ENCODE assay signal across 16 cellular contexts in the genomic region with DNA sequence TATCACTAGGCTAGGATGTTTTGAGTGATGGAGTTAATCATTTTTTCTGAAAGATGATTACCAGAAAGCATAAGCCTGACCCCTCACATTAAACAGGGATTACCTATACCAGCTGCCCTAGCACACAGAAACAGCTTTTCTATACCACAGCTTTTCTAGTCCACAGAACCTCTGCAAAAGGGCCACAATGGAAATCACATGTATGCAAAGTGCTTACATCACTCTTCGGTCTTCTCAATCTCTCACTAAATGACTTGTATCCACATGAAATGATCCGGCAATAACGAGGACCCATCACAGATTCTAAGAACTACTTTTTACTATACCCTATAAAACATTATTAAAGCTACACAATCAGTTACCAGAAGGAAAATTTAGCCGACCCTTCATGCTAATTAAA. TPM values are rescaled to one million over a fixed set of nuclear protein-coding genes. Genes with fewer than 3 reads are reported as not detected.
DNase-seq lines count a peak whose midpoint lies in the region; ATAC-seq, FAIRE-seq and TF ChIP-seq lines count a peak whose summit lies in the region.
"Had no signal": no experiment of that assay in that cellular context is flagged by ENCODE, and none has a peak within 500 bp of the region (broad histone marks: within the 10 kb centered on the region; RNA-seq: fewer than 3 reads in every experiment).

No MANE protein-coding gene starts in this region.

- CTCF ChIA-PET in GM12878 (lab: Yijun Ruan, JAX): interaction anchor here (0.6 to 3.5 kb wide), 11 partner anchors 17 to 660 kb away, joined by 3 to 30 read pairs (median 4); a partner anchor contains a TSS
- CTCF ChIA-PET in mammary epithelial cell (lab: Charles Lee; ENCODE audit: low non-redundant PET): interaction anchor here (0.8 kb wide), 1 partner anchor 38 kb away, joined by 20 read pairs; no protein-coding TSS in a partner anchor

- H3K36me3 ChIP-seq in OCI-LY3 (replicated peaks; ENCODE audit: low read depth, low read length): peaks cover 57% of the 10 kb centered on the region
- peaks cover 2 to 12% of the 10 kb centered on the region in 2 experiments for H3K36me3 ChIP-seq in GM12878 (ENCODE audit: control insufficient read depth in 2 of 2, insufficient read depth in 2 of 2, low read length in 1 of 2)
- H3K36me3 ChIP-seq in mammary epithelial cell (ENCODE audit: insufficient read depth, low read length): peaks cover 34% of the 10 kb centered on the region
- H3K36me3 ChIP-seq in SJCRH30: peaks cover 62% of the 10 kb centered on the region

- H3K9me3 ChIP-seq in OCI-LY3 (ENCODE audit: insufficient read depth, low read length): no peaks in the 10 kb centered on the region
- H3K9me3 ChIP-seq in GM12878 (replicated peaks; ENCODE audit: control insufficient read depth, insufficient read depth, low read length): no peaks in the 10 kb centered on the region
- H3K9me3 ChIP-seq in mammary epithelial cell (replicated peaks; ENCODE audit: insufficient read depth, low read length): no peaks in the 10 kb centered on the region
- H3K9me3 ChIP-seq in SJCRH30 (replicated peaks): no peaks in the 10 kb centered on the region

- TF ChIP-seq CTCF in OCI-LY3 (IDR thresholded peaks at IDR 0.05; ENCODE audit: low read depth, low read length) (no peak), GM12878 (IDR thresholded peaks at IDR 0.05 in 2 of 3, conservative IDR thresholded peaks at IDR 0.05 in 1 of 3; ENCODE audit: control insufficient read depth in 2 of 3, extremely low read depth in 1 of 3, insufficient read depth in 1 of 3, low read depth in 3 of 3, low read length in 3 of 3) (no peak), mammary epithelial cell (conservative IDR thresholded peaks at IDR 0.05 in 1 of 2, IDR thresholded peaks at IDR 0.05 in 1 of 2; ENCODE audit: extremely low read depth in 1 of 2, insufficient read depth in 1 of 2, low read depth in 1 of 2, low read length in 2 of 2) (no peak)

- DNase-seq in activated naive CD8-positive, alpha-beta T cell treated with anti-CD3 and anti-CD28 coated beads for 36 hours: no peak
- DNase-seq in GM12878 (ENCODE audit: low read depth, low spot score) (no peak), mammary epithelial cell (no peak), NOMO-1 treated with dmso at 0.1 percent for 144 hours (lab: John Stamatoyannopoulos, UW; ENCODE audit: unreplicated experiment) (no peak), SJCRH30 (no peak), NCI-H524 treated with DMSO at 0.1 percent for 48 hours (lab: John Stamatoyannopoulos, UW) (no peak)
- DNase-seq: GF-D8, NCI-H1092, NCI-H446 treated with DMSO at 0.1 percent for 48 hours, NCI-H774, SIG-M5 had no signal

- peak overlapping the region; percentile 94 for H3K4me3 Mint-ChIP-seq in activated naive CD8-positive, alpha-beta T cell
- H3K4me3 Mint-ChIP-seq in activated naive CD8-positive, alpha-beta T cell treated with anti-CD3 and anti-CD28 coated beads for 36 hours: no peak overlapping the region

- H4K20me1 ChIP-seq in OCI-LY3 (ENCODE audit: insufficient read depth, low read length) (peaks cover 5% of the 10 kb centered on the region; the same call in 1 of the 2 replicates), GM12878 (ENCODE audit: control insufficient read depth, insufficient read depth) (no peaks in the 10 kb centered on the region), mammary epithelial cell (ENCODE audit: insufficient read depth, low read length) (no peaks in the 10 kb centered on the region)

- peak overlapping the region; percentile 33 for H3K27ac ChIP-seq in OCI-LY3 (ENCODE audit: low read length)
- no peak overlapping the region; the same call in 1 of the 2 replicates for H3K27ac ChIP-seq in GM12878 (ENCODE audit: control insufficient read depth, insufficient read depth)
- H3K27ac ChIP-seq in mammary epithelial cell (ENCODE audit: insufficient read depth, low read depth, low read length): no peak overlapping the region
- no peak overlapping the region for H3K27ac ChIP-seq in SJCRH30
- H3K27ac ChIP-seq: HL-60 had no signal

- no peak for TF ChIP-seq RAD21 in GM12878 (IDR thresholded peaks at IDR 0.05; ENCODE audit: insufficient read depth, low read depth, low read length)

- ATAC-seq in GM12878: peak; percentile 67
- ATAC-seq: GM23338 had no signal

- peaks cover 2% of the 10 kb centered on the region for H3K27me3 Mint-ChIP-seq in activated naive CD8-positive, alpha-beta T cell
- H3K27me3 Mint-ChIP-seq in activated naive CD8-positive, alpha-beta T cell treated with anti-CD3 and anti-CD28 coated beads for 36 hours: peaks cover 8% of the 10 kb centered on the region

- TF ChIP-seq POLR2A in GM12878 (IDR thresholded peaks at IDR 0.05; ENCODE audit: low read depth, low read length): no peak

- H3K4me1 ChIP-seq in OCI-LY3 (ENCODE audit: low read length) (peaks cover 38% of the 10 kb centered on the region), GM12878 (ENCODE audit: control insufficient read depth, insufficient read depth, low read length) (peaks cover 4% of the 10 kb centered on the region), mammary epithelial cell (ENCODE audit: insufficient read depth, low read length) (peaks cover 10% of the 10 kb centered on the region), SJCRH30 (peaks cover 8% of the 10 kb centered on the region)

- no peak for TF ChIP-seq EP300 in GM12878 (IDR thresholded peaks at IDR 0.05; ENCODE audit: borderline replicate concordance in 1 of 2, control insufficient read depth in 1 of 2, low read depth in 2 of 2, low read length in 2 of 2)

- intact Hi-C loops in GM12878 (cut with micrococcal nuclease; ENCODE audit: unreplicated experiment) (loop anchor here (2.0 to 10.0 kb wide), 3 partner anchors 47 to 171 kb away; a partner anchor contains a TSS), mammary epithelial cell (cut with micrococcal nuclease) (loop anchor here (5.0 kb wide), 2 partner anchors 42 to 57 kb away; no protein-coding TSS in a partner anchor)

- H3K9ac ChIP-seq in OCI-LY3 (ENCODE audit: low read length) (no peak overlapping the region), GM12878 (ENCODE audit: control insufficient read depth, insufficient read depth, low read length) (no peak overlapping the region), mammary epithelial cell (ENCODE audit: insufficient read depth, low read length) (no peak overlapping the region)

- H2AFZ ChIP-seq in OCI-LY3 (ENCODE audit: low read depth, low read length) (no peak overlapping the region), GM12878 (ENCODE audit: control insufficient read depth, low read depth, low read length) (no peak overlapping the region), mammary epithelial cell (ENCODE audit: low read depth, low read length) (no peak overlapping the region)
- H2AFZ ChIP-seq: GM23338 had no signal

- H3K4me3 ChIP-seq in OCI-LY3 (ENCODE audit: low read length) (no peak overlapping the region), GM12878 (peak overlapping the region; percentile 14), mammary epithelial cell (replicated peaks in 1 of 3; ENCODE audit: insufficient read depth in 1 of 3, low read depth in 2 of 3, low read length in 3 of 3) (no peak overlapping the region), SJCRH30 (no peak overlapping the region)

- H3K27me3 ChIP-seq in OCI-LY3 (ENCODE audit: low read depth, low read length): no peaks in the 10 kb centered on the region
- H3K27me3 ChIP-seq in GM12878 (replicated peaks in 1 of 2; ENCODE audit: control insufficient read depth in 2 of 2, insufficient read depth in 2 of 2, low read length in 1 of 2): no peaks in the 10 kb centered on the region
- no peaks in the 10 kb centered on the region for H3K27me3 ChIP-seq in mammary epithelial cell (ENCODE audit: insufficient read depth, low read length)
- H3K27me3 ChIP-seq in SJCRH30: peaks cover 11% of the 10 kb centered on the region; the same call in 1 of the 2 replicates

- peak overlapping the region; percentile 96; the same call in 1 of the 2 replicates for H3K4me2 ChIP-seq in OCI-LY3 (ENCODE audit: low read length)
- peak overlapping the region; percentile 69 for H3K4me2 ChIP-seq in GM12878 (ENCODE audit: control insufficient read depth, insufficient read depth)
- no peak overlapping the region for H3K4me2 ChIP-seq in mammary epithelial cell (ENCODE audit: insufficient read depth, low read depth, low read length)
- H3K4me2 ChIP-seq: GM23338 had no signal

- in situ Hi-C loops in GM12878 (cut with MboI) (no loop called here), mammary epithelial cell (cut with MboI; ENCODE audit: low sequenced_read_pairs in 2 of 2) (no loop called here)

- RAD21 ChIA-PET in GM12878 (lab: Charles Lee; ENCODE audit: unreplicated experiment): interaction anchor here (0.7 to 5.0 kb wide), 10 partner anchors 13 to 172 kb away, joined by 3 to 34 read pairs (median 4); a partner anchor contains a TSS

- SMC1A ChIA-PET in GM12878 (lab: Charles Lee; ENCODE audit: uncharacterized antibody, unreplicated experiment): interaction anchor here (0.8 to 5.3 kb wide), 9 partner anchors 11 to 174 kb away, joined by 3 to 35 read pairs (median 8); a partner anchor contains a TSS

- dilution Hi-C loops in mammary epithelial cell (cut with HindIII; ENCODE audit: low sequenced_read_pairs): no loop called here

- no peak for FAIRE-seq in GM12878 (lab: Jason Lieb, UNC)
- FAIRE-seq: D721Med had no signal

- POLR2A ChIA-PET in GM12878 (lab: Charles Lee): interaction anchor here (0.9 to 2.4 kb wide), 3 partner anchors 15 to 48 kb away, joined by 3 to 9 read pairs (median 5); no protein-coding TSS in a partner anchor

- H3K79me2 ChIP-seq in OCI-LY3 (ENCODE audit: low read length) (peaks cover 71% of the 10 kb centered on the region), GM12878 (ENCODE audit: control insufficient read depth, insufficient read depth, low read length) (peaks cover 34% of the 10 kb centered on the region), mammary epithelial cell (ENCODE audit: insufficient read depth, low read length) (peaks cover 70% of the 10 kb centered on the region)

- H3K4me1 Mint-ChIP-seq in activated naive CD8-positive, alpha-beta T cell (ENCODE audit: low read depth): peaks cover 64% of the 10 kb centered on the region
- peaks cover 54% of the 10 kb centered on the region for H3K4me1 Mint-ChIP-seq in activated naive CD8-positive, alpha-beta T cell treated with anti-CD3 and anti-CD28 coated beads for 36 hours

- BruUV-seq in GM12878 (replicated peaks; lab: Mats Ljungman, UMichigan) (TSS peak; percentile 47), mammary epithelial cell (replicated peaks; lab: Mats Ljungman, UMichigan) (no TSS peak)

- H3K27ac Mint-ChIP-seq in activated naive CD8-positive, alpha-beta T cell: no peak overlapping the region
- H3K27ac Mint-ChIP-seq in activated naive CD8-positive, alpha-beta T cell treated with anti-CD3 and anti-CD28 coated beads for 36 hours: no peak overlapping the region
- H3K27ac Mint-ChIP-seq: GM23338 had no signal

- H3K36me3 Mint-ChIP-seq in activated naive CD8-positive, alpha-beta T cell: peaks cover 13% of the 10 kb centered on the region
- peaks cover 50% of the 10 kb centered on the region for H3K36me3 Mint-ChIP-seq in activated naive CD8-positive, alpha-beta T cell treated with anti-CD3 and anti-CD28 coated beads for 36 hours

- H3K9me3 Mint-ChIP-seq in activated naive CD8-positive, alpha-beta T cell (ENCODE audit: low read depth): no peaks in the 10 kb centered on the region
- no peaks in the 10 kb centered on the region for H3K9me3 Mint-ChIP-seq in activated naive CD8-positive, alpha-beta T cell treated with anti-CD3 and anti-CD28 coated beads for 36 hours
- H3K9me3 Mint-ChIP-seq: GM23338 had no signal

- 13% methylated on average over 4 of the region's 4 CpGs for WGBS in GM12878 (ENCODE audit: insufficient coverage, insufficient replicate concordance, low lambda C conversion rate, missing lambda C conversion rate)
- 93% methylated on average over 4 of the region's 4 CpGs for WGBS in mammary epithelial cell (ENCODE audit: low coverage, missing lambda C conversion rate)

RNA-seq across cellular contexts. Expression of a gene that starts 2.6 kb away (rescaled TPM):
- 100 to 1,000 TPM; 113 to 114 TPM for total RNA-seq in activated naive CD8-positive, alpha-beta T cell treated with anti-CD3 and anti-CD28 coated beads for 36 hours
- 36.7 and 37.3 TPM in 2 replicates for total RNA-seq in GM12878 (2013; cell fraction: nucleolus; rRNA removed)
- total RNA-seq in GM12878 (2014; rRNA removed) (15.7 and 18.0 TPM in 2 replicates), GM12878 (2014; rRNA removed; fragmentation: Illumina TruSeq; extraction: Trizol) (40.3 and 41.5 TPM in 2 replicates), GM12878 (2021) (74.4 and 79.1 TPM in 2 replicates), mammary epithelial cell (10 to 100 TPM; 29.3 to 79.7 TPM)
- 39.6 TPM for polyA plus RNA-seq in GM12878 (2011; ENCODE audit: low read depth)
- polyA plus RNA-seq in GM12878 (2011; rRNA removed) (48.6 and 52.2 TPM in 2 replicates), GM12878 (2014; fragmentation: Illumina TruSeq; extraction: Trizol) (62.4 and 69.2 TPM in 2 replicates), GM12878 (2014; fragmentation: Nextera tagmentation; extraction: Ambion mirVana) (10 to 100 TPM; 17.4 to 18.0 TPM), GM12878 (2014; rRNA removed) (28.9 and 29.6 TPM in 2 replicates), GM12878 (2016; fragmentation: Nextera tagmentation; extraction: Ambion mirVana) (10 to 100 TPM; 27.9 to 29.9 TPM), mammary epithelial cell (41.3 TPM)
- 33.2 and 51.6 TPM in 2 replicates for polyA plus RNA-seq in GM12878 (2011; cell fraction: cytosol; rRNA removed)
- polyA plus RNA-seq in GM12878 (2011; cell fraction: nucleus; rRNA removed): 35.7 and 38.7 TPM in 2 replicates
- polyA plus RNA-seq in GM12878 (2012): 51.1 and 54.3 TPM in 2 replicates
- 82.8 and 119 TPM in 2 replicates for polyA minus RNA-seq in GM12878 (2011; rRNA and poly(A)+ RNA removed)
- polyA minus RNA-seq in GM12878 (2011; cell fraction: cytosol; rRNA and poly(A)+ RNA removed): 32.7 and 34.7 TPM in 2 replicates
- polyA minus RNA-seq in GM12878 (2011; cell fraction: nucleus; rRNA and poly(A)+ RNA removed): 15.2 and 21.4 TPM in 2 replicates
- 127 TPM for polyA minus RNA-seq in mammary epithelial cell
- total RNA-seq in SJCRH30 (2014; rRNA removed; shearing (Covaris generic)): 73.4 and 77.7 TPM in 2 replicates
